In the genomic region with DNA sequence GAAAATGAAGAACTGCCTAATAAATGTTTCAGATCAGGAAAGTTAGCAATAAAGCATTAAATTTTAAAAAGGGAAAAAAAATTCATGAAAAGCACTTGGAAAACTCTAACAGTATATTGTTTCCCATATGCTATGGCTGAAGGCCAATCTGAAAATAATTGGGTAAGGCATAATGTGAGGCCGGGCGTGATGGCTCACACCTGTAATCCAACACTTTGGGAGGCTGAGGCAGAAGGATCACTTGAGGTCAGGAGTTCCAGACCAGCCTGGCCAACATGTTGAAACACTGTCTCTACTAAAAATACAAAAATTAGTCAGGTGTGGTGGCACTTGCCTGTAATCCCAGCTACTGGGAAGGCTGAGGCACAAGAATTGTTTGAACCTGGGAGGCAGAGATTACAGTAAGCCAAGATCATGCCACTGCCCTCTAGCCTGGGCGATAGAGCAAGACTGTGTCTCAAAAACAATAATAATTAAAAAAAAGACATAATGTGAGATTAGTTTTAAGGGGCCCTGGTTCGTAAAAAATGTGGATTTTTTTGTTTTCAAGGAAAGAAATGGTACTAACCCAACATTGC, we compare ENCODE assay signal across 19 cellular contexts.
"Had no signal": no experiment of that assay in that cellular context is flagged by ENCODE, and none has a peak within 500 bp of the region (broad histone marks: within the 10 kb centered on the region; RNA-seq: fewer than 3 reads in every experiment).

No MANE protein-coding gene starts in this region.

- DNase-seq: activated CD4-positive, alpha-beta T cell treated with anti-CD3 and anti-CD28 coated beads, Interleukin-2, amount 10 ng/mL, durations not matched to agents 24 days and 14 days; activated CD8-positive, alpha-beta T cell treated with anti-CD3 and anti-CD28 coated beads for 36 hours; activated naive CD4-positive, alpha-beta T cell treated with anti-CD3 and anti-CD28 coated beads, Interleukin-2, amount 10 ng/mL, durations not matched to agents 7 days and 5 days; activated naive CD8-positive, alpha-beta T cell treated with anti-CD3 and anti-CD28 coated beads, Interleukin-2, amount 50 U/mL, for 24 hours; activated T-cell treated with anti-CD3 and anti-CD28 coated beads, Interleukin-2, amount 50 U/mL, for 1 hour; anterior cingulate cortex; cerebellar nuclear complex; effector CD8-positive, alpha-beta T cell; left cardiac atrium; mesendoderm; naive thymus-derived CD8-positive, alpha-beta T cell; pancreas; stimulated activated CD4-positive, alpha-beta T cell treated with anti-CD3 and anti-CD28 coated beads, Interleukin-4, amount 100 ng/mL, for 4 hours; T-helper 1 cell; T1000; tibial artery had no signal

- H3K9me3 ChIP-seq: pancreas, tibial artery, vagina had no signal

- H3K27ac ChIP-seq: tibial artery, vagina had no signal

- H3K36me3 ChIP-seq: pancreas, vagina had no signal

- H3K4me3 ChIP-seq: pancreas, tibial artery, vagina had no signal

- H3K4me1 ChIP-seq: tibial artery, vagina had no signal

- ATAC-seq: activated CD8-positive, alpha-beta T cell treated with anti-CD3 and anti-CD28 coated beads for 36 hours; activated naive CD8-positive, alpha-beta T cell treated with anti-CD3 and anti-CD28 coated beads, Interleukin-2, amount 50 U/mL, for 24 hours; left cardiac atrium; naive thymus-derived CD8-positive, alpha-beta T cell; sciatic nerve; stimulated activated memory B cell treated with anti-CD40 and anti-IgM and Interleukin-4, amounts not matched to agents 10 μg/mL and 1 μg/mL and 100 μg/mL, for 72 hours had no signal

- H3K27me3 ChIP-seq: pancreas, tibial artery, vagina had no signal
